In the genomic region with DNA sequence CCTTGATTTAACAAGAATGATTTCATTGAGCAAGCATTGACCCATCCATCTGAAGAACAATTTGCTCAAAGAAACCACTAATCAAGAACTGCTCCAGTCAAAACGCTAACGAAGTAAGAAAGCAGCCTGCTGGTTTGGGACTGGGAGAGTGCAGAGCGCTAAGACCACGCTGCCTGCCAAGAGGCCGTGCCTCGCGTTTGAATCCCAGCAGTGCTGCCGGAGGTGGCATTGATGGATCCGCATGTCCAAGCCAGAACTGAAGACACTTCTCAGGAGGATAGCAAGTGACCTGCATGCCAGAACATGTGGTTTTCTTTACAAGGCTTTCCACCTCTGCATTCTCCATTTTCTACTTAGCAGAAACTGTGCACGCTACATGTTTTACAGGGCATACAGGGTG, we compare ENCODE assay signal across 19 cellular contexts.
DNase-seq lines count a peak whose midpoint lies in the region; ATAC-seq and TF ChIP-seq lines count a peak whose summit lies in the region.
"Had no signal": no experiment of that assay in that cellular context is flagged by ENCODE, and none has a peak within 500 bp of the region (broad histone marks: within the 10 kb centered on the region; RNA-seq: fewer than 3 reads in every experiment).

No MANE protein-coding gene starts in this region.

- in situ Hi-C loops in G401 (cut with HindIII; ENCODE audit: low sequenced_read_pairs), result no loop called here

- H3K4me3 Mint-ChIP-seq in glutamatergic neuron (ENCODE audit: unreplicated experiment), result peak overlapping the region; percentile 15
- no peak overlapping the region for H3K4me3 Mint-ChIP-seq in neural crest cell
- H3K4me3 Mint-ChIP-seq: CD4-positive, alpha-beta T cell; HFFc6 had no signal

- TF ChIP-seq CTCF in glutamatergic neuron (IDR thresholded peaks at IDR 0.05; ENCODE audit: partially characterized antibody, unreplicated experiment), result no peak
- no peak for TF ChIP-seq CTCF in neural crest cell (conservative IDR thresholded peaks at IDR 0.05)

- H3K27ac Mint-ChIP-seq in glutamatergic neuron (ENCODE audit: unreplicated experiment) (peak overlapping the region; percentile 91), neural crest cell (ENCODE audit: unreplicated experiment) (peak overlapping the region; percentile 74)
- H3K27ac Mint-ChIP-seq: CD4-positive, alpha-beta T cell; HFFc6 had no signal

- peak; percentile 59 for ATAC-seq in Right ventricle myocardium superior (ENCODE audit: poor library complexity)
- no peak for ATAC-seq in Right ventricle myocardium inferior
- no peak for ATAC-seq in HG02973 (IDR thresholded peaks at IDR 0.05; ENCODE audit: unreplicated experiment)
- ATAC-seq: A549, HCT116, HepG2 had no signal

- no peak for DNase-seq in Right ventricle myocardium superior
- no peak for DNase-seq in Right ventricle myocardium inferior (ENCODE audit: missing footprints)
- peak; percentile 69 for DNase-seq in G401 (ENCODE audit: low spot score)
- DNase-seq in glutamatergic neuron, result no peak
- no peak for DNase-seq in neural crest cell (ENCODE audit: low read depth, low spot score)
- no peak for DNase-seq in SIG-M5 treated with dmso at 0.1 percent for 504 hours (lab: John Stamatoyannopoulos, UW; ENCODE audit: unreplicated experiment)
- no peak for DNase-seq in DMS153 treated with DMSO at 0.1 percent for 48 hours (lab: John Stamatoyannopoulos, UW; ENCODE audit: unreplicated experiment)
- DNase-seq: AML-193; Caco-2; CD4-positive, alpha-beta T cell; DMS79; GF-D8; GOT3; H7; HFFc6 had no signal

- intact Hi-C loops in Right ventricle myocardium superior (cut with DNase I) (no loop called here), Right ventricle myocardium inferior (cut with DNase I) (no loop called here)

- H3K4me1 Mint-ChIP-seq in glutamatergic neuron (ENCODE audit: low read depth, unreplicated experiment), result peaks cover 27% of the 10 kb centered on the region
- peaks cover 5% of the 10 kb centered on the region for H3K4me1 Mint-ChIP-seq in neural crest cell

- peaks cover 7% of the 10 kb centered on the region for H3K36me3 Mint-ChIP-seq in glutamatergic neuron (ENCODE audit: unreplicated experiment)
- H3K36me3 Mint-ChIP-seq in neural crest cell (ENCODE audit: low read depth), result no peaks in the 10 kb centered on the region

- H3K9me3 Mint-ChIP-seq in glutamatergic neuron (ENCODE audit: unreplicated experiment), result peaks cover 9% of the 10 kb centered on the region
- no peaks in the 10 kb centered on the region for H3K9me3 Mint-ChIP-seq in neural crest cell
- H3K9me3 Mint-ChIP-seq: HFFc6 had no signal

- H3K27me3 Mint-ChIP-seq in glutamatergic neuron (ENCODE audit: unreplicated experiment) (peaks cover 8% of the 10 kb centered on the region), neural crest cell (ENCODE audit: low read depth) (no peaks in the 10 kb centered on the region)
